In the genomic region with DNA sequence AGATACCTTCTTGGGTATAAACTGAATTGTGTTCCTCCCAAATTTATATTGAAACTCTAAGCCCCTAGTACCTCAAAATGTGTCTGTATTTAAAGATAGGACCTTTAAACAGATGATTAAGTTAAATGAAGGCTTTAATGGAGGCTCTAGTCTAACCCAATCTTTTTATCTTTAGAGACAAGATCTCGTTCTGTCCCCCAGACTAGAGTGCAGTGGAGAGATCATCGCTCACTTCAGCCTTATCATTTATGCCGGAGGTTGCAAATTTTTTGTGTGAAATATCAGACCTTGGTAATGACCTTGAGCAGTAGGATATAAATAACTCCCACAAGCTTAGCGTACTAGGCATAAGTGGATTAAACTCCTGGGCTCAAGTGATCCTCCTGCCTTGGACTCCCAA, we compare ENCODE assay signal across 24 cellular contexts.
"Had no signal": no experiment of that assay in that cellular context is flagged by ENCODE, and none has a peak within 500 bp of the region (broad histone marks: within the 10 kb centered on the region; RNA-seq: fewer than 3 reads in every experiment).

No MANE protein-coding gene starts in this region.

- H3K9me3 ChIP-seq: adrenal gland, body of pancreas had no signal

- H3K4me3 ChIP-seq: adrenal gland, body of pancreas, SK-N-MC had no signal

- DNase-seq: activated CD4-positive, alpha-beta T cell treated with anti-CD3 and anti-CD28 coated beads for 4 hours; activated CD8-positive, alpha-beta memory T cell treated with anti-CD3 and anti-CD28 coated beads, Interleukin-2, amount 50 U/mL, for 48 hours; activated CD8-positive, alpha-beta T cell treated with anti-CD3 and anti-CD28 coated beads for 36 hours; activated naive CD4-positive, alpha-beta T cell treated with anti-CD3 and anti-CD28 coated beads, Interleukin-2, amount 50 U/mL, for 16 hours; activated naive CD8-positive, alpha-beta T cell treated with anti-CD3 and anti-CD28 coated beads, Interleukin-2, amount 10 ng/mL, durations not matched to agents 7 days and 5 days; activated T-cell treated with anti-CD3 and anti-CD28 coated beads, Interleukin-2, amount 50 U/mL, for 1 hour; aorta; body of pancreas; central memory CD4-positive, alpha-beta T cell; KG1; NCI-H1048; NCI-H1417; NCI-H1930; NCI-H2107; NCI-H2171 treated with DMSO at 0.1 percent for 48 hours; NCI-H345; NCI-H510A; NCI-H526 treated with DMSO at 0.1 percent for 48 hours; PC-3; SHP77 treated with DMSO at 0.1 percent for 48 hours; SW 1271 had no signal

- H3K27me3 ChIP-seq: adrenal gland, body of pancreas had no signal

- H3K27ac ChIP-seq: body of pancreas, SK-N-MC had no signal

- H3K36me3 ChIP-seq: adrenal gland had no signal

- ATAC-seq: activated CD4-positive, CD25-positive, alpha-beta regulatory T cell treated with anti-CD3 and anti-CD28 coated beads, Interleukin-2, amount 50 U/mL, for 24 hours; activated CD8-positive, alpha-beta T cell treated with anti-CD3 and anti-CD28 coated beads for 36 hours; body of pancreas; PC-3 had no signal
